Comparison of ENCODE assay signal across 8 cellular contexts in genomic region chr15:51649659-51650521, GRCh38. TPM values are rescaled to one million over a fixed set of nuclear protein-coding genes. Genes with fewer than 3 reads are reported as not detected.
A peak's percentile ranks its signal among the peaks of the same experiment; 100 is the strongest.
DNase-seq lines count a peak whose midpoint lies in the region; ATAC-seq and TF ChIP-seq lines count a peak whose summit lies in the region.

No MANE protein-coding gene starts in this region.

- H3K9me3 Mint-ChIP-seq in activated CD4-positive, alpha-beta T cell treated with anti-CD3 and anti-CD28 coated beads, Interleukin-2, amount 10 ng/mL, durations not matched to agents 7 days and 5 days, result no peaks in the 10 kb centered on the region
- no peaks in the 10 kb centered on the region for H3K9me3 Mint-ChIP-seq in naive B cell

- H3K27ac Mint-ChIP-seq in activated CD4-positive, alpha-beta T cell treated with anti-CD3 and anti-CD28 coated beads, Interleukin-2, amount 10 ng/mL, durations not matched to agents 7 days and 5 days, result no peak overlapping the region
- H3K27ac Mint-ChIP-seq in naive B cell, result no peak overlapping the region

- POLR2A ChIA-PET in activated CD4-positive, alpha-beta T cell treated with anti-CD3 and anti-CD28 coated beads, Interleukin-2, amount 10 ng/mL, durations not matched to agents 7 days and 5 days (lab: Charles Lee), result interaction anchor here (0.5 kb wide), 1 partner anchor 127 kb away, joined by 3 read pairs; no protein-coding TSS in a partner anchor

- no peaks in the 10 kb centered on the region for H3K36me3 Mint-ChIP-seq in activated CD4-positive, alpha-beta T cell treated with anti-CD3 and anti-CD28 coated beads, Interleukin-2, amount 10 ng/mL, durations not matched to agents 7 days and 5 days (ENCODE audit: low read depth)
- no peaks in the 10 kb centered on the region for H3K36me3 Mint-ChIP-seq in naive B cell

- H3K36me3 ChIP-seq in esophagus muscularis mucosa, result no peaks in the 10 kb centered on the region

- ATAC-seq in naive B cell (ENCODE audit: low read depth in 2 of 2) (peak; percentile 76 to 79), GM19397 (IDR thresholded peaks at IDR 0.05; ENCODE audit: unreplicated experiment) (no peak)

- H3K27me3 Mint-ChIP-seq in activated CD4-positive, alpha-beta T cell treated with anti-CD3 and anti-CD28 coated beads, Interleukin-2, amount 10 ng/mL, durations not matched to agents 7 days and 5 days, result peaks cover 12% of the 10 kb centered on the region
- H3K27me3 Mint-ChIP-seq in naive B cell, result peaks cover 0 to 7% (median 0%) of the 10 kb centered on the region in 3 donors

- H3K27me3 ChIP-seq in HL-60 (ENCODE audit: insufficient read depth, poor library complexity, severe bottlenecking) (no peaks in the 10 kb centered on the region), esophagus muscularis mucosa (no peaks in the 10 kb centered on the region)

- no peaks in the 10 kb centered on the region for H3K9me3 ChIP-seq in esophagus muscularis mucosa

- peak; percentile 26 for DNase-seq in stimulated activated CD4-positive, alpha-beta T cell treated with anti-CD3 and anti-CD28 coated beads, Interleukin-15, amount 100 ng/mL, for 24 hours
- no peak for DNase-seq in stimulated activated CD4-positive, alpha-beta T cell treated with anti-CD3 and anti-CD28 coated beads, Interleukin-12 subunit alpha, Interleukin-12 subunit beta, amount 100 ng/mL, for 4 hours
- DNase-seq in HL-60 (ENCODE audit: low read depth in 1 of 2, low spot score in 1 of 2) (peak in 1 of 2 experiments; percentile 69), NCI-H526 (lab: John Stamatoyannopoulos, UW) (peak; percentile 88 to 90), esophagus muscularis mucosa (ENCODE audit: extremely low spot score) (no peak), naive B cell (peak; percentile 65)
- peak; percentile 73 for DNase-seq in activated CD4-positive, alpha-beta T cell treated with anti-CD3 and anti-CD28 coated beads, Interleukin-2, amount 10 ng/mL, durations not matched to agents 7 days and 5 days

- TF ChIP-seq POLR2A in esophagus muscularis mucosa (IDR thresholded peaks at IDR 0.05; ENCODE audit: low read depth), result no peak

- H3K4me1 ChIP-seq in esophagus muscularis mucosa, result no peaks in the 10 kb centered on the region

- intact Hi-C loops in esophagus muscularis mucosa (cut with DNase I), result loop anchor here (1.0 kb wide), 1 partner anchor 126 kb away; no protein-coding TSS in a partner anchor

- H3K27ac ChIP-seq in HL-60 (replicated peaks) (no peak overlapping the region), esophagus muscularis mucosa (replicated peaks in 1 of 4) (no peak overlapping the region)

- no peak overlapping the region for H3K4me3 ChIP-seq in HL-60 (replicated peaks; ENCODE audit: insufficient read depth, low read length)
- H3K4me3 ChIP-seq in esophagus muscularis mucosa, result no peak overlapping the region

- no peak overlapping the region for H3K4me3 Mint-ChIP-seq in activated CD4-positive, alpha-beta T cell treated with anti-CD3 and anti-CD28 coated beads, Interleukin-2, amount 10 ng/mL, durations not matched to agents 7 days and 5 days
- no peak overlapping the region for H3K4me3 Mint-ChIP-seq in naive B cell

- H3K4me1 Mint-ChIP-seq in activated CD4-positive, alpha-beta T cell treated with anti-CD3 and anti-CD28 coated beads, Interleukin-2, amount 10 ng/mL, durations not matched to agents 7 days and 5 days, result peaks cover 4% of the 10 kb centered on the region
- no peaks in the 10 kb centered on the region for H3K4me1 Mint-ChIP-seq in naive B cell

- TF ChIP-seq CTCF in HL-60 (IDR thresholded peaks at IDR 0.05; ENCODE audit: insufficient read depth, low read length), result peak; percentile 55
- peak; percentile 73 to 78 (median 77) for TF ChIP-seq CTCF in esophagus muscularis mucosa (IDR thresholded peaks at IDR 0.05)

- CTCF ChIA-PET in activated CD4-positive, alpha-beta T cell treated with anti-CD3 and anti-CD28 coated beads, Interleukin-2, amount 10 ng/mL, durations not matched to agents 7 days and 5 days (lab: Charles Lee), result interaction anchor here (0.6 to 3.1 kb wide), 16 partner anchors 8 to 487 kb away, joined by 3 to 31 read pairs (median 4); partner anchors contain the start of gene TMOD3

- WGBS in esophagus muscularis mucosa, result 45% methylated on average over 4 of the region's 4 CpGs

- TF ChIP-seq EP300 in esophagus muscularis mucosa (IDR thresholded peaks at IDR 0.05), result no peak

RNA-seq across cellular contexts. Expression of gene DMXL2, which starts 27.3 kb away (rescaled TPM):
- total RNA-seq in activated CD4-positive, alpha-beta T cell treated with anti-CD3 and anti-CD28 coated beads, Interleukin-2, amount 10 ng/mL, durations not matched to agents 7 days and 5 days, result 1 to 10 TPM; 9.0 to 9.3 TPM
- total RNA-seq in esophagus muscularis mucosa, result 10 to 100 TPM; 18.8 to 26.6 (median 19.3) TPM
- polyA plus RNA-seq in naive B cell (ENCODE audit: low read depth in 6 of 6), result under 1 TPM in 2 of 6 donors, not detected in 4; 0.10 to 0.14 TPM

RNA-seq across cellular contexts. Expression of gene SCG3, which starts 31.4 kb away (rescaled TPM):
- total RNA-seq in activated CD4-positive, alpha-beta T cell treated with anti-CD3 and anti-CD28 coated beads, Interleukin-2, amount 10 ng/mL, durations not matched to agents 7 days and 5 days, result not detected
- 1 to 10 TPM in 1 of 4 donors, under 1 TPM in 3; 0.23 to 1.2 (median 0.43) TPM for total RNA-seq in esophagus muscularis mucosa
- not detected for polyA plus RNA-seq in naive B cell (ENCODE audit: low read depth in 6 of 6)

Comparison
In these comparisons a context has a peak if more than half of its experiments do, and no peak if none do; other contexts are left out.
1. DNase-seq: peak in stimulated activated CD4-positive, alpha-beta T cell treated with anti-CD3 and anti-CD28 coated beads, Interleukin-15, amount 100 ng/mL, for 24 hours (single experiment), NCI-H526 (2 of 2), activated CD4-positive, alpha-beta T cell treated with anti-CD3 and anti-CD28 coated beads, Interleukin-2, amount 10 ng/mL, durations not matched to agents 7 days and 5 days (single experiment) and naive B cell (single experiment); none in stimulated activated CD4-positive, alpha-beta T cell treated with anti-CD3 and anti-CD28 coated beads, Interleukin-12 subunit alpha, Interleukin-12 subunit beta, amount 100 ng/mL, for 4 hours (single experiment) and esophagus muscularis mucosa (single experiment).